Comparison of ENCODE assay signal across 31 cellular contexts in genomic region chr6:55496201-55496600, GRCh38.
"Had no signal": no experiment of that assay in that cellular context is flagged by ENCODE, and none has a peak within 500 bp of the region (broad histone marks: within the 10 kb centered on the region; RNA-seq: fewer than 3 reads in every experiment).

No MANE protein-coding gene starts in this region.

- H3K4me3 ChIP-seq: cardiac muscle cell, MG63, PC-9, SJCRH30, SK-N-MC had no signal

- H3K27me3 ChIP-seq: cardiac muscle cell, MG63, SJCRH30 had no signal

- H3K36me3 ChIP-seq: cardiac muscle cell, MG63, SJCRH30, WERI-Rb-1 had no signal

- H3K4me1 ChIP-seq: SJCRH30 had no signal

- DNase-seq: activated CD4-positive, alpha-beta memory T cell treated with anti-CD3 and anti-CD28 coated beads, Interleukin-2, amount 10 ng/mL, durations not matched to agents 7 days and 5 days; activated CD4-positive, alpha-beta T cell treated with anti-CD3 and anti-CD28 coated beads for 1 hour; activated CD4-positive, alpha-beta T cell treated with anti-CD3 and anti-CD28 coated beads for 48 hours; activated CD4-positive, CD25-positive, alpha-beta regulatory T cell; activated CD8-positive, alpha-beta memory T cell treated with anti-CD3 and anti-CD28 coated beads for 24 hours; activated CD8-positive, alpha-beta memory T cell treated with anti-CD3 and anti-CD28 coated beads, Interleukin-2, amount 10 ng/mL, durations not matched to agents 7 days and 5 days; activated CD8-positive, alpha-beta memory T cell treated with anti-CD3 and anti-CD28 coated beads, Interleukin-2, amount 50 U/mL, for 48 hours; activated effector memory CD4-positive, alpha-beta T cell treated with Interleukin-2 at 50 U/mL for 16 hours; activated naive CD4-positive, alpha-beta T cell treated with anti-CD3 and anti-CD28 coated beads, Interleukin-2, amount 10 ng/mL, durations not matched to agents 7 days and 5 days; activated naive CD8-positive, alpha-beta T cell treated with anti-CD3 and anti-CD28 coated beads, Interleukin-2, amount 50 U/mL, for 24 hours; activated T-cell treated with anti-CD3 and anti-CD28 coated beads, Interleukin-2, amount 50 U/mL, for 48 hours; anterior cingulate cortex; Karpas-422; MG63; NCI-H1048; NCI-H1105 treated with DMSO at 0.1 percent for 48 hours; NCI-H1436; NCI-H1694; NCI-H1930; NCI-H2081 treated with DMSO at 0.1 percent for 48 hours; NCI-H345; NCI-H524 treated with DMSO at 0.1 percent for 48 hours; NK-92 treated with Interleukin-12 subunit alpha and Interleukin-12 subunit beta, amount 100 ng/mL, for 24 hours; PC-9; SHP77; SJCRH30; T1000; WERI-Rb-1 had no signal

- ATAC-seq: activated CD8-positive, alpha-beta memory T cell treated with anti-CD3 and anti-CD28 coated beads, Interleukin-2, amount 10 ng/mL, durations not matched to agents 7 days and 5 days; activated naive CD8-positive, alpha-beta T cell treated with anti-CD3 and anti-CD28 coated beads, Interleukin-2, amount 50 U/mL, for 24 hours had no signal

- H3K27ac ChIP-seq: cardiac muscle cell, PC-9, SJCRH30, SK-N-MC, WERI-Rb-1 had no signal

- FAIRE-seq: RCC 7860 had no signal

- H3K9me3 ChIP-seq: MG63, SJCRH30 had no signal
